25 cellular contexts compared by ENCODE assay signal in genomic region chr2:231626449-231626848, GRCh38. TPM values are rescaled to one million over a fixed set of nuclear protein-coding genes. Genes with fewer than 3 reads are reported as not detected.
"Had no signal": no experiment of that assay in that cellular context is flagged by ENCODE, and none has a peak within 500 bp of the region (broad histone marks: within the 10 kb centered on the region; RNA-seq: fewer than 3 reads in every experiment).

No MANE protein-coding gene starts in this region.

- H3K36me3 ChIP-seq: breast epithelium, MG63 had no signal

- H3K27ac ChIP-seq: KMS-11, SK-N-MC had no signal

- H3K9me3 ChIP-seq: breast epithelium, MG63 had no signal

- H3K4me3 ChIP-seq: MG63, SK-N-MC had no signal

- H3K9me3 Mint-ChIP-seq: activated naive CD4-positive, alpha-beta T cell treated with anti-CD3 and anti-CD28 coated beads, Interleukin-2, amount 50 U/mL, for 24 hours; activated T-cell treated with anti-CD3 and anti-CD28 coated beads, Interleukin-2, amount 50 U/mL, for 24 hours; activated T-helper 1 cell treated with anti-CD3 and anti-CD28 coated beads, Interleukin-12 subunit alpha, Interleukin-12 subunit beta, Interleukin-2, Interleukin-4 antibody, amounts not matched to agents 30 ng/mL and 10 ng/mL and 1 ng/mL, durations not matched to agents 14 hours and 24 hours and 36 hours had no signal

- H3K27ac Mint-ChIP-seq: activated CD8-positive, alpha-beta memory T cell treated with anti-CD3 and anti-CD28 coated beads, Interleukin-2, amount 10 ng/mL, durations not matched to agents 7 days and 5 days; activated CD8-positive, alpha-beta T cell treated with anti-CD3 and anti-CD28 coated beads, Interleukin-2, amount 10 ng/mL, durations not matched to agents 7 days and 5 days; activated naive CD4-positive, alpha-beta T cell treated with anti-CD3 and anti-CD28 coated beads, Interleukin-2, amount 50 U/mL, for 24 hours; activated T-cell treated with anti-CD3 and anti-CD28 coated beads, Interleukin-2, amount 50 U/mL, for 24 hours; activated T-helper 1 cell treated with anti-CD3 and anti-CD28 coated beads, Interleukin-12 subunit alpha, Interleukin-12 subunit beta, Interleukin-2, Interleukin-4 antibody, amounts not matched to agents 30 ng/mL and 10 ng/mL and 1 ng/mL, durations not matched to agents 14 hours and 24 hours and 36 hours had no signal

- ATAC-seq: activated CD8-positive, alpha-beta memory T cell treated with anti-CD3 and anti-CD28 coated beads, Interleukin-2, amount 10 ng/mL, durations not matched to agents 7 days and 5 days; activated CD8-positive, alpha-beta T cell treated with anti-CD3 and anti-CD28 coated beads, Interleukin-2, amount 10 ng/mL, durations not matched to agents 7 days and 5 days had no signal

- H3K27me3 Mint-ChIP-seq: activated CD8-positive, alpha-beta memory T cell treated with anti-CD3 and anti-CD28 coated beads, Interleukin-2, amount 10 ng/mL, durations not matched to agents 7 days and 5 days; activated naive CD4-positive, alpha-beta T cell treated with anti-CD3 and anti-CD28 coated beads, Interleukin-2, amount 50 U/mL, for 24 hours; activated T-cell treated with anti-CD3 and anti-CD28 coated beads, Interleukin-2, amount 50 U/mL, for 24 hours had no signal

- H3K27me3 ChIP-seq: breast epithelium, MG63 had no signal

- H3K9ac ChIP-seq: KMS-11 had no signal

- H3K4me3 Mint-ChIP-seq: activated CD8-positive, alpha-beta memory T cell treated with anti-CD3 and anti-CD28 coated beads, Interleukin-2, amount 10 ng/mL, durations not matched to agents 7 days and 5 days; activated CD8-positive, alpha-beta T cell treated with anti-CD3 and anti-CD28 coated beads, Interleukin-2, amount 10 ng/mL, durations not matched to agents 7 days and 5 days; activated naive CD4-positive, alpha-beta T cell treated with anti-CD3 and anti-CD28 coated beads, Interleukin-2, amount 50 U/mL, for 24 hours; activated T-cell treated with anti-CD3 and anti-CD28 coated beads, Interleukin-2, amount 50 U/mL, for 24 hours; activated T-helper 1 cell treated with anti-CD3 and anti-CD28 coated beads, Interleukin-12 subunit alpha, Interleukin-12 subunit beta, Interleukin-2, Interleukin-4 antibody, amounts not matched to agents 30 ng/mL and 10 ng/mL and 1 ng/mL, durations not matched to agents 14 hours and 24 hours and 36 hours had no signal

- H3K36me3 Mint-ChIP-seq: activated CD8-positive, alpha-beta memory T cell treated with anti-CD3 and anti-CD28 coated beads, Interleukin-2, amount 10 ng/mL, durations not matched to agents 7 days and 5 days; activated naive CD4-positive, alpha-beta T cell treated with anti-CD3 and anti-CD28 coated beads, Interleukin-2, amount 50 U/mL, for 24 hours had no signal

- H3K4me2 ChIP-seq: KMS-11 had no signal

- DNase-seq: activated CD4-positive, alpha-beta T cell treated with anti-CD3 and anti-CD28 coated beads for 48 hours; activated CD4-positive, alpha-beta T cell treated with anti-CD3 and anti-CD28 coated beads, Interleukin-2, amount 50 U/mL, for 4 hours; activated CD4-positive, CD25-positive, alpha-beta regulatory T cell treated with anti-CD3 and anti-CD28 coated beads, Interleukin-2, amount 50 U/mL, for 72 hours; activated CD8-positive, alpha-beta memory T cell treated with anti-CD3 and anti-CD28 coated beads, Interleukin-2, amount 10 ng/mL, durations not matched to agents 7 days and 5 days; activated CD8-positive, alpha-beta T cell treated with anti-CD3 and anti-CD28 coated beads, Interleukin-2, amount 10 ng/mL, durations not matched to agents 7 days and 5 days; activated effector memory CD4-positive, alpha-beta T cell treated with Interleukin-2 at 50 U/mL for 16 hours; activated naive CD4-positive, alpha-beta T cell; activated T-cell treated with anti-CD3 and anti-CD28 coated beads, Interleukin-2, amount 50 U/mL, for 24 hours; aorta; central memory CD4-positive, alpha-beta T cell; MG63; NCI-H1105; NCI-H1436; NCI-H1694 treated with DMSO at 0.1 percent for 48 hours; NCI-H2029 treated with DMSO at 0.1 percent for 48 hours; NCI-H510A treated with DMSO at 0.1 percent for 48 hours; NCI-H69; NK-92 treated with Interleukin-12 subunit alpha and Interleukin-12 subunit beta, amount 100 ng/mL, for 24 hours; OCI-M1; T-helper 1 cell had no signal

RNA-seq across cellular contexts. Expression of gene TEX44, which starts 33.8 kb away (rescaled TPM):
- total RNA-seq: activated CD8-positive, alpha-beta memory T cell treated with anti-CD3 and anti-CD28 coated beads, Interleukin-2, amount 10 ng/mL, durations not matched to agents 7 days and 5 days; activated CD8-positive, alpha-beta T cell treated with anti-CD3 and anti-CD28 coated beads, Interleukin-2, amount 10 ng/mL, durations not matched to agents 7 days and 5 days; activated T-helper 1 cell treated with anti-CD3 and anti-CD28 coated beads, Interleukin-12 subunit alpha, Interleukin-12 subunit beta, Interleukin-2, Interleukin-4 antibody, amounts not matched to agents 30 ng/mL and 10 ng/mL and 1 ng/mL, durations not matched to agents 14 hours and 24 hours and 36 hours; aorta; breast epithelium had no signal
- polyA plus RNA-seq: aorta had no signal
